In the genomic region with DNA sequence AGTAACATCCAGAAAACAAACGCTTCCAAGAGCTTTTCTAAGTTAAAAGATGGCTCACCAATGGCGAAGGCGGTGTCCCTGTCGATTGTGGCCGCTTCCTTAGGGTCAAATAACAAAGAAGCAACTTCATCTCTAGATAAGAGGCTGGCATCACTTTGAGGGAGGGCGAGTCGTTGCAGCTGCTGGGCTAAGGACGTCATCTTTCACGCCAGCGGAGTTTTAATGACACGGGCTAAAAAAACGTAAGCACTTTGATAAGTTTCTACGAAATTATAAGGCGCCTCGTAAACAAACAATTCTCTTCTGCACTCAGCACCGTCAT, we compare ENCODE assay signal across 8 cellular contexts. TPM values are rescaled to one million over a fixed set of nuclear protein-coding genes. Genes with fewer than 3 reads are reported as not detected.
DNase-seq lines count a peak whose midpoint lies in the region; ATAC-seq and TF ChIP-seq lines count a peak whose summit lies in the region.

No MANE protein-coding gene starts in this region.

- peaks cover 14% of the 10 kb centered on the region for H3K27me3 Mint-ChIP-seq in T-helper 1 cell treated with Interleukin-12 subunit alpha and Interleukin-12 subunit beta and Interleukin-4 antibody, amounts not matched to agents 30 μg/mL and 1 μg/mL, for 36 hours (ENCODE audit: low read depth)
- H3K27me3 Mint-ChIP-seq in progenitor cell of endocrine pancreas, result no peaks in the 10 kb centered on the region

- H3K4me1 Mint-ChIP-seq in T-helper 1 cell treated with Interleukin-12 subunit alpha and Interleukin-12 subunit beta and Interleukin-4 antibody, amounts not matched to agents 30 μg/mL and 1 μg/mL, for 36 hours (ENCODE audit: low read depth), result peaks cover 18% of the 10 kb centered on the region
- peaks cover 10% of the 10 kb centered on the region for H3K4me1 Mint-ChIP-seq in progenitor cell of endocrine pancreas (ENCODE audit: low read depth)

- no peaks in the 10 kb centered on the region for H3K9me3 Mint-ChIP-seq in T-helper 1 cell treated with Interleukin-12 subunit alpha and Interleukin-12 subunit beta and Interleukin-4 antibody, amounts not matched to agents 30 μg/mL and 1 μg/mL, for 36 hours
- no peaks in the 10 kb centered on the region for H3K9me3 Mint-ChIP-seq in progenitor cell of endocrine pancreas (ENCODE audit: low read depth)

- TF ChIP-seq CTCF in progenitor cell of endocrine pancreas (IDR thresholded peaks at IDR 0.05; ENCODE audit: unreplicated experiment), result no peak

- H3K27ac Mint-ChIP-seq in T-helper 1 cell treated with Interleukin-12 subunit alpha and Interleukin-12 subunit beta and Interleukin-4 antibody, amounts not matched to agents 30 μg/mL and 1 μg/mL, for 36 hours, result peak overlapping the region; percentile 95
- H3K27ac Mint-ChIP-seq in progenitor cell of endocrine pancreas, result peak overlapping the region; percentile 94

- peak; percentile 1 for ATAC-seq in HG02678 (IDR thresholded peaks at IDR 0.05; ENCODE audit: unreplicated experiment)

- H3K4me3 Mint-ChIP-seq in T-helper 1 cell treated with Interleukin-12 subunit alpha and Interleukin-12 subunit beta and Interleukin-4 antibody, amounts not matched to agents 30 μg/mL and 1 μg/mL, for 36 hours, result peak overlapping the region; percentile 96
- peak overlapping the region; percentile 97 for H3K4me3 Mint-ChIP-seq in progenitor cell of endocrine pancreas (ENCODE audit: low read depth)

- DNase-seq in NCI-H1105 treated with DMSO at 0.1 percent for 48 hours (lab: John Stamatoyannopoulos, UW) (peak; percentile 0), NCI-H1105 (lab: John Stamatoyannopoulos, UW) (no peak), fibroblast of peridontal ligament (ENCODE audit: extremely low read depth) (peak; percentile 54), progenitor cell of endocrine pancreas (ENCODE audit: low spot score, unreplicated experiment) (no peak), NCI-H1092 treated with DMSO at 0.1 percent for 48 hours (lab: John Stamatoyannopoulos, UW) (no peak), SKM-1 treated with dmso at 0.1 percent for 144 hours (lab: John Stamatoyannopoulos, UW; ENCODE audit: unreplicated experiment) (no peak)

- peaks cover 1% of the 10 kb centered on the region for H3K36me3 Mint-ChIP-seq in T-helper 1 cell treated with Interleukin-12 subunit alpha and Interleukin-12 subunit beta and Interleukin-4 antibody, amounts not matched to agents 30 μg/mL and 1 μg/mL, for 36 hours (ENCODE audit: low read depth)
- H3K36me3 Mint-ChIP-seq in progenitor cell of endocrine pancreas (ENCODE audit: insufficient read depth), result peaks cover 3% of the 10 kb centered on the region

RNA-seq across cellular contexts. Expression of a gene that starts 0.5 kb away (rescaled TPM):
- total RNA-seq in progenitor cell of endocrine pancreas, result 46.5 and 55.9 TPM in 2 replicates

Comparison
In these comparisons a context has a peak if more than half of its experiments do, and no peak if none do; other contexts are left out.
1. DNase-seq: peak in NCI-H1105 treated with DMSO at 0.1 percent for 48 hours (single experiment) and fibroblast of peridontal ligament (single experiment); none in NCI-H1105 (single experiment), progenitor cell of endocrine pancreas (single experiment), NCI-H1092 treated with DMSO at 0.1 percent for 48 hours (single experiment) and SKM-1 treated with dmso at 0.1 percent for 144 hours (single experiment).